Comparison of ENCODE assay signal across 15 cellular contexts in the genomic region with DNA sequence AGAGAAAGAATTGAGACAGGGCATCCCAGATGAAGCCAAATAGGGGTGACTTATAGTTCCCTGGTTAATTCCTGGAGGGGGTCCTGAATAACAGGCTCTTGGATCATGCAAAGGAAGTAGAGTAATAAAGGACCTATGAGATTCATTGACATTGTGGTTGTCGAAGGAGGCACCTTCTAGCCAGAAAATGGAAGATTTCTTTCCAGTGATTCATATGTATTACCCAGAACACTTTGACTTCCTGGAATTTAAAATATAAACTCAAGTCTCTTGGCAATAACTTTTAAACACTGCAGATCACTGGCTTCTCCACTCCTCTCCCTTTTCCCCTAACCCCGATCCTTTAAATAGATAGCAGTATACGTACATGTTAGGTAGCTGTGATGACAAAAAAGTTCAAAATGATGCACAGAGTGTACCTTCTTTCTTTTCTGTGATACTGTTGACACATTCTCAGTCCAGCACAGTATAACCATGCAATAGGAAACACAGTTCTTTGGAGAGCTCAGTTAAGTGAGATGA.
A peak's percentile ranks its signal among the peaks of the same experiment; 100 is the strongest.
DNase-seq lines count a peak whose midpoint lies in the region; ATAC-seq, FAIRE-seq and TF ChIP-seq lines count a peak whose summit lies in the region.
"Had no signal": no experiment of that assay in that cellular context is flagged by ENCODE, and none has a peak within 500 bp of the region (broad histone marks: within the 10 kb centered on the region; RNA-seq: fewer than 3 reads in every experiment).

No MANE protein-coding gene starts in this region.

- no peaks in the 10 kb centered on the region for H3K4me1 ChIP-seq in cardiac muscle cell (ENCODE audit: low read depth)
- peaks cover 0 to 9% of the 10 kb centered on the region in 2 donors for H3K4me1 ChIP-seq in right atrium auricular region
- H3K4me1 ChIP-seq in keratinocyte (ENCODE audit: control insufficient read depth, extremely low read depth, insufficient read depth, low read length): peaks cover 26% of the 10 kb centered on the region
- no peaks in the 10 kb centered on the region for H3K4me1 ChIP-seq in right lobe of liver
- no peaks in the 10 kb centered on the region for H3K4me1 ChIP-seq in lower lobe of right lung
- H3K4me1 ChIP-seq: uterus had no signal

- intact Hi-C loops in right lobe of liver (cut with DNase I) (no loop called here), lower lobe of right lung (cut with DNase I) (no loop called here)

- DNase-seq in cardiac muscle cell (ENCODE audit: low read depth in 1 of 2, low spot score in 1 of 2) (peak in 1 of 2 donors; percentile 73), right atrium auricular region (ENCODE audit: low spot score) (no peak), astrocyte of the spinal cord (ENCODE audit: low read depth, low spot score) (peak; percentile 93), keratinocyte (ENCODE audit: low read depth, low spot score) (no peak), urothelium cell line (ENCODE audit: low spot score) (peak; percentile 39), right lobe of liver (no peak), lower lobe of right lung (no peak), NCI-H2081 (lab: John Stamatoyannopoulos, UW) (no peak)
- DNase-seq: activated gamma-delta T cell, NCI-H2171, posterior cingulate gyrus, uterus had no signal

- H3K9ac ChIP-seq in keratinocyte (ENCODE audit: control insufficient read depth, extremely low read depth, insufficient read depth, low read length): peak overlapping the region; percentile 44
- H3K9ac ChIP-seq: KMS-11 had no signal

- no peak for TF ChIP-seq CTCF in cardiac muscle cell (IDR thresholded peaks at IDR 0.05; ENCODE audit: low read depth, low read length)
- TF ChIP-seq CTCF in right atrium auricular region (IDR thresholded peaks at IDR 0.05): no peak
- no peak for TF ChIP-seq CTCF in astrocyte of the spinal cord (IDR thresholded peaks at IDR 0.05; ENCODE audit: low read depth, low read length)
- no peak for TF ChIP-seq CTCF in keratinocyte (optimal IDR thresholded peaks at IDR 0.05 in 1 of 3, IDR thresholded peaks at IDR 0.05 in 1 of 3, conservative IDR thresholded peaks at IDR 0.05 in 1 of 3; ENCODE audit: extremely low read depth in 1 of 3, insufficient read depth in 2 of 3, low read length in 3 of 3)
- no peak for TF ChIP-seq CTCF in right lobe of liver (IDR thresholded peaks at IDR 0.05)
- TF ChIP-seq CTCF in lower lobe of right lung (IDR thresholded peaks at IDR 0.05): no peak

- no peak overlapping the region for H3K4me3 ChIP-seq in cardiac muscle cell
- H3K4me3 ChIP-seq in right atrium auricular region: no peak overlapping the region
- no peak overlapping the region for H3K4me3 ChIP-seq in astrocyte of the spinal cord (ENCODE audit: low read depth, low read length)
- H3K4me3 ChIP-seq in keratinocyte (ENCODE audit: control insufficient read depth in 2 of 3, extremely low read depth in 1 of 3, insufficient read depth in 2 of 3, low read depth in 1 of 3, low read length in 3 of 3): no peak overlapping the region
- H3K4me3 ChIP-seq in right lobe of liver: no peak overlapping the region
- H3K4me3 ChIP-seq in lower lobe of right lung: no peak overlapping the region
- H3K4me3 ChIP-seq: uterus had no signal

- H3K4me2 ChIP-seq in keratinocyte (ENCODE audit: control insufficient read depth, extremely low read depth, insufficient read depth, low read depth, low read length): peak overlapping the region; percentile 48
- H3K4me2 ChIP-seq: KMS-11 had no signal

- WGBS in right lobe of liver (ENCODE audit: insufficient coverage, low coverage, low lambda C conversion rate, missing lambda C conversion rate): 80% methylated on average over 3 of the region's 3 CpGs

- no peaks in the 10 kb centered on the region for H4K20me1 ChIP-seq in keratinocyte (ENCODE audit: control insufficient read depth, extremely low read depth, insufficient read depth, low read length)

- no peak for TF ChIP-seq POLR2A in right lobe of liver (IDR thresholded peaks at IDR 0.05)

- in situ Hi-C loops in astrocyte of the spinal cord (cut with HindIII; ENCODE audit: low sequenced_read_pairs): no loop called here

- peaks cover 2% of the 10 kb centered on the region for H3K9me1 ChIP-seq in keratinocyte (ENCODE audit: control insufficient read depth, extremely low read depth, insufficient read depth, low read length)

- dilution Hi-C loops in keratinocyte (cut with MboI; ENCODE audit: extremely low pct_ligation_motif_present, low sequenced_read_pairs): no loop called here

- peak overlapping the region; percentile 69 for H2AFZ ChIP-seq in keratinocyte (ENCODE audit: control insufficient read depth, low read length)

- no peaks in the 10 kb centered on the region for H3K27me3 ChIP-seq in cardiac muscle cell
- H3K27me3 ChIP-seq in right atrium auricular region: no peaks in the 10 kb centered on the region
- no peaks in the 10 kb centered on the region for H3K27me3 ChIP-seq in keratinocyte (ENCODE audit: control insufficient read depth, extremely low read depth, insufficient read depth, low read length)
- H3K27me3 ChIP-seq in right lobe of liver: no peaks in the 10 kb centered on the region
- H3K27me3 ChIP-seq in lower lobe of right lung (ENCODE audit: low read depth): no peaks in the 10 kb centered on the region
- H3K27me3 ChIP-seq: uterus had no signal

- peaks cover 4% of the 10 kb centered on the region for H3K36me3 ChIP-seq in cardiac muscle cell
- H3K36me3 ChIP-seq in right atrium auricular region: no peaks in the 10 kb centered on the region
- H3K36me3 ChIP-seq in keratinocyte (ENCODE audit: control insufficient read depth in 2 of 2, extremely low read depth in 1 of 2, insufficient read depth in 2 of 2, low read length in 2 of 2): no peaks in the 10 kb centered on the region
- H3K36me3 ChIP-seq in right lobe of liver: peaks cover 0 to 1% (median 0%) of the 10 kb centered on the region in 4 donors
- no peaks in the 10 kb centered on the region for H3K36me3 ChIP-seq in lower lobe of right lung
- H3K36me3 ChIP-seq: uterus had no signal

- no peak for ATAC-seq in right lobe of liver
- no peak for ATAC-seq in lower lobe of right lung

- FAIRE-seq in keratinocyte (lab: Jason Lieb, UNC): peak; percentile 68
- peak; percentile 13 for FAIRE-seq in urothelium cell line (lab: Jason Lieb, UNC)
- FAIRE-seq: G401.6, islet of Langerhans had no signal

- no peaks in the 10 kb centered on the region for H3K9me3 ChIP-seq in cardiac muscle cell (ENCODE audit: low read depth)
- H3K9me3 ChIP-seq in right atrium auricular region: no peaks in the 10 kb centered on the region
- H3K9me3 ChIP-seq in keratinocyte (ENCODE audit: control insufficient read depth, low read depth, low read length): no peaks in the 10 kb centered on the region
- H3K9me3 ChIP-seq in right lobe of liver: no peaks in the 10 kb centered on the region
- H3K9me3 ChIP-seq in lower lobe of right lung: no peaks in the 10 kb centered on the region
- H3K9me3 ChIP-seq: uterus had no signal

- peak overlapping the region; percentile 32 for H3K27ac ChIP-seq in cardiac muscle cell
- H3K27ac ChIP-seq in right atrium auricular region: no peak overlapping the region
- H3K27ac ChIP-seq in keratinocyte (ENCODE audit: control insufficient read depth, insufficient read depth, low read length): peak overlapping the region; percentile 69
- H3K27ac ChIP-seq in right lobe of liver: no peak overlapping the region
- H3K27ac ChIP-seq in lower lobe of right lung: no peak overlapping the region
- H3K27ac ChIP-seq: KMS-11, uterus had no signal

- no peaks in the 10 kb centered on the region for H3K79me2 ChIP-seq in keratinocyte (ENCODE audit: control insufficient read depth, insufficient read depth, low read length)

Comparison
In these comparisons a context has a peak if more than half of its experiments do, and no peak if none do; other contexts are left out.
1. H3K27ac ChIP-seq: peak in cardiac muscle cell (single experiment) and keratinocyte (single experiment); none in right atrium auricular region (0 of 2), right lobe of liver (0 of 3) and lower lobe of right lung (single experiment).
2. DNase-seq: peak in astrocyte of the spinal cord (single experiment) and urothelium cell line (single experiment); none in right atrium auricular region (single experiment), keratinocyte (single experiment), right lobe of liver (0 of 3), lower lobe of right lung (single experiment) and NCI-H2081 (0 of 2).